Comparison of ENCODE assay signal across 9 cellular contexts in the genomic region with DNA sequence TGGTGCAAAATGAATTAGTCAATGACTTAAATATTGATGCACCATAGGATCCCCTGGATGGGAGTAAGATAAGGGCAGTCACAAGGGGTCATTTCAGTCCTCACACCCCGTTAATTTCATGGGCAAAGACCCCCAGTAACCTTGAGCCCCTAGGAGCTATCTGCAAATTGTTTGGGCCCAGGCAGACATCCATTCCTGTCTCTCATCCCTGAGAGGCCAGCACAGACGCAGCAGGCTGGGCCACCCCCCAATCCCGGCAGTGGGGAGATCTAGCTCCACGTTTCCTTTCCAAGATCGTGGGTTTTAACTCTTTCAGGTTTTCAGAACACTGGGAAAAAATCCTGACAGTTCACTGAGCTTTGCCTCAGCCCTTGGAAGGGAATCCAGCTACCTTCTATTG. TPM values are rescaled to one million over a fixed set of nuclear protein-coding genes. Genes with fewer than 3 reads are reported as not detected.
"Had no signal": no experiment of that assay in that cellular context is flagged by ENCODE, and none has a peak within 500 bp of the region (broad histone marks: within the 10 kb centered on the region; RNA-seq: fewer than 3 reads in every experiment).

No MANE protein-coding gene starts in this region.

- H3K27ac Mint-ChIP-seq: HFFc6 had no signal

- H3K4me3 ChIP-seq: GM23248, HAP-1, K562 had no signal

- ATAC-seq: HCT116, K562 had no signal

- H3K9ac ChIP-seq: GM23248 had no signal

- DNase-seq: GM23248, HFFc6, IMR-90, KG1 had no signal

- H3K9me3 ChIP-seq: HAP-1 had no signal

- H2AFZ ChIP-seq: GM23248 had no signal

- H3K36me3 ChIP-seq: HAP-1 had no signal

- H3K4me3 Mint-ChIP-seq: HFFc6 had no signal

- H3K9me3 Mint-ChIP-seq: HFFc6 had no signal

- H3K27ac ChIP-seq: GM23248 had no signal

RNA-seq across cellular contexts. Expression of a gene that starts 40.1 kb away (rescaled TPM):
- total RNA-seq: GM23248, H1, HFFc6, HT-29, IMR-90 had no signal
- polyA plus RNA-seq: GM23248, IMR-90, K562 had no signal
